In genomic region chr3:38538773-38539353, GRCh38 we compare ENCODE assay signal across 16 cellular contexts. TPM values are rescaled to one million over a fixed set of nuclear protein-coding genes. Genes with fewer than 3 reads are reported as not detected.
DNase-seq lines count a peak whose midpoint lies in the region; ATAC-seq and TF ChIP-seq lines count a peak whose summit lies in the region.
"Had no signal": no experiment of that assay in that cellular context is flagged by ENCODE, and none has a peak within 500 bp of the region (broad histone marks: within the 10 kb centered on the region; RNA-seq: fewer than 3 reads in every experiment).

No MANE protein-coding gene starts in this region.

- no peak overlapping the region for H3K27ac ChIP-seq in stomach
- H3K27ac ChIP-seq in dorsolateral prefrontal cortex, result no peak overlapping the region

- no peaks in the 10 kb centered on the region for H3K9me3 Mint-ChIP-seq in activated CD8-positive, alpha-beta memory T cell treated with anti-CD3 and anti-CD28 coated beads, Interleukin-2, amount 10 ng/mL, durations not matched to agents 7 days and 5 days (ENCODE audit: low read depth)

- H3K36me3 ChIP-seq in stomach, result peaks cover 0 to 15% (median 5%) of the 10 kb centered on the region in 4 donors

- H3K27me3 ChIP-seq in stomach (no peaks in the 10 kb centered on the region), dorsolateral prefrontal cortex (no peaks in the 10 kb centered on the region)

- no peaks in the 10 kb centered on the region for H3K4me1 ChIP-seq in stomach

- CTCF ChIA-PET in activated CD8-positive, alpha-beta memory T cell treated with anti-CD3 and anti-CD28 coated beads, Interleukin-2, amount 10 ng/mL, durations not matched to agents 7 days and 5 days (lab: Charles Lee), result interaction anchor here (1.5 kb wide), 1 partner anchor 17 kb away, joined by 5 read pairs; no protein-coding TSS in a partner anchor

- ATAC-seq in activated CD8-positive, alpha-beta memory T cell treated with anti-CD3 and anti-CD28 coated beads, Interleukin-2, amount 10 ng/mL, durations not matched to agents 7 days and 5 days, result no peak
- ATAC-seq in Right ventricle myocardium inferior (peak; percentile 30), left lobe of liver (peak; percentile 23)

- intact Hi-C loops in Right ventricle myocardium inferior (cut with DNase I), result loop anchor here (10.0 kb wide), 1 partner anchor 186 kb away; no protein-coding TSS in a partner anchor
- intact Hi-C loops in stomach (cut with DNase I; ENCODE audit: low total_unique reads), result no loop called here
- intact Hi-C loops in dorsolateral prefrontal cortex (cut with DNase I), result no loop called here

- H3K4me3 ChIP-seq in stomach (no peak overlapping the region), dorsolateral prefrontal cortex (no peak overlapping the region)

- no peaks in the 10 kb centered on the region for H3K9me3 ChIP-seq in stomach

- TF ChIP-seq POLR2A in stomach (IDR thresholded peaks at IDR 0.05), result no peak

- no peaks in the 10 kb centered on the region for H3K27me3 Mint-ChIP-seq in activated CD8-positive, alpha-beta memory T cell treated with anti-CD3 and anti-CD28 coated beads, Interleukin-2, amount 10 ng/mL, durations not matched to agents 7 days and 5 days

- peaks cover 7% of the 10 kb centered on the region for H3K36me3 Mint-ChIP-seq in activated CD8-positive, alpha-beta memory T cell treated with anti-CD3 and anti-CD28 coated beads, Interleukin-2, amount 10 ng/mL, durations not matched to agents 7 days and 5 days

- no peak for TF ChIP-seq CTCF in stomach (IDR thresholded peaks at IDR 0.05)
- TF ChIP-seq CTCF in dorsolateral prefrontal cortex (IDR thresholded peaks at IDR 0.05 in 54 of 56, conservative IDR thresholded peaks at IDR 0.05 in 2 of 56; ENCODE audit: low read depth in 1 of 56, partially characterized antibody in 56 of 56), result no peak

- peak; percentile 35 for DNase-seq in activated CD8-positive, alpha-beta memory T cell treated with anti-CD3 and anti-CD28 coated beads, Interleukin-2, amount 50 U/mL, for 48 hours
- DNase-seq in activated CD8-positive, alpha-beta memory T cell treated with anti-CD3 and anti-CD28 coated beads, Interleukin-2, amount 10 ng/mL, durations not matched to agents 7 days and 5 days, result no peak
- DNase-seq in Right ventricle myocardium inferior (ENCODE audit: missing footprints) (peak; percentile 60), left lobe of liver (ENCODE audit: low spot score) (no peak), ureter (ENCODE audit: low spot score) (peak; percentile 37), stomach (no peak), NCI-H2107 treated with DMSO at 0.1 percent for 48 hours (lab: John Stamatoyannopoulos, UW; ENCODE audit: unreplicated experiment) (no peak), dorsolateral prefrontal cortex (no peak)
- DNase-seq: 8988T, C1 segment of cervical spinal cord, DMS 273 treated with DMSO at 0.1 percent for 48 hours, H7, NCI-H1417, NCI-H1930, NCI-H2171 treated with DMSO at 0.1 percent for 48 hours, NCI-H774 had no signal

- H3K4me1 Mint-ChIP-seq in activated CD8-positive, alpha-beta memory T cell treated with anti-CD3 and anti-CD28 coated beads, Interleukin-2, amount 10 ng/mL, durations not matched to agents 7 days and 5 days, result no peaks in the 10 kb centered on the region

- no peak overlapping the region for H3K27ac Mint-ChIP-seq in activated CD8-positive, alpha-beta memory T cell treated with anti-CD3 and anti-CD28 coated beads, Interleukin-2, amount 10 ng/mL, durations not matched to agents 7 days and 5 days

- TF ChIP-seq EP300 in stomach (IDR thresholded peaks at IDR 0.05), result no peak

- WGBS in stomach, 5 donors, result 60 to 75% (median 67%) methylated on average over 6 to 8 of the region's 8 CpGs

- H3K4me3 Mint-ChIP-seq in activated CD8-positive, alpha-beta memory T cell treated with anti-CD3 and anti-CD28 coated beads, Interleukin-2, amount 10 ng/mL, durations not matched to agents 7 days and 5 days, result no peak overlapping the region

RNA-seq across cellular contexts. Expression of gene EXOG, which starts 42.7 kb away (rescaled TPM):
- 10 to 100 TPM; 19.7 to 23.8 TPM for total RNA-seq in activated CD8-positive, alpha-beta memory T cell treated with anti-CD3 and anti-CD28 coated beads, Interleukin-2, amount 10 ng/mL, durations not matched to agents 7 days and 5 days
- total RNA-seq in Right ventricle myocardium inferior (26.0 TPM), left lobe of liver (3.7 TPM), ureter (26.1 TPM), stomach (100 to 1,000 TPM in 1 of 5 donors, 10 to 100 TPM in 2, 1 to 10 TPM in 1, not detected in 1; 4.3 to 202 (median 35.8) TPM), dorsolateral prefrontal cortex (10 to 100 TPM; 19.0 to 38.1 (median 27.2) TPM)
- 1 to 10 TPM; 2.4 to 2.6 (median 2.4) TPM for polyA plus RNA-seq in stomach

Comparison
In these comparisons a context has a peak if more than half of its experiments do, and no peak if none do; other contexts are left out.
1. DNase-seq: peak in activated CD8-positive, alpha-beta memory T cell treated with anti-CD3 and anti-CD28 coated beads, Interleukin-2, amount 50 U/mL, for 48 hours (single experiment), Right ventricle myocardium inferior (single experiment) and ureter (single experiment); none in activated CD8-positive, alpha-beta memory T cell treated with anti-CD3 and anti-CD28 coated beads, Interleukin-2, amount 10 ng/mL, durations not matched to agents 7 days and 5 days (single experiment), left lobe of liver (single experiment), stomach (single experiment), NCI-H2107 treated with DMSO at 0.1 percent for 48 hours (single experiment) and dorsolateral prefrontal cortex (0 of 10).